41 cellular contexts compared by ENCODE assay signal in the genomic region with DNA sequence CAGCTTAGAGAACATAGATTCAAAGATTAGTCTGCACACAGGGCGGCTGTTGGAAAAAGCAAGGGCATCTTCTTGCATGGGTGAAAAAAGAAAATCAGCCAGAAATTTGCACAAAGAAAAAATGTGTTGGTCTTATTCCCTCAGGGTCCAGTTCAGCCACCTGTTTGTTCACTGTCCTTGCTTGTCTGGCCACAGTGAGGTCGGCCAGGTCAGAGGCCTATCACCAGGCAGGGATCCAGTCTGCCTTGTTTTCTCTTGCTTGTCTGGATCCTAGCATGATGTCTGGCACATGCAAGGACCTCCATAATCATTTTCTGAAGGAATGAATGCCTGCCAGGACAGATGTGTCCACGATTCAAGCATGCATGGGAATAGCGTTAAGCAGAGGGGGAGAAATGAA.
"Had no signal": no experiment of that assay in that cellular context is flagged by ENCODE, and none has a peak within 500 bp of the region (broad histone marks: within the 10 kb centered on the region; RNA-seq: fewer than 3 reads in every experiment).

No MANE protein-coding gene starts in this region.

- DNase-seq: activated effector memory CD4-positive, alpha-beta T cell treated with anti-CD3 and anti-CD28 coated beads, Interleukin-2, amount 50 U/mL, for 16 hours; activated effector memory CD4-positive, alpha-beta T cell treated with Interleukin-2 at 50 U/mL for 16 hours; activated gamma-delta T cell; activated gamma-delta T cell treated with Interleukin-2 at 50 U/mL for 16 hours; activated naive CD4-positive, alpha-beta T cell; activated naive CD4-positive, alpha-beta T cell treated with anti-CD3 and anti-CD28 coated beads for 36 hours; activated naive CD4-positive, alpha-beta T cell treated with anti-CD3 and anti-CD28 coated beads, Interleukin-2, amount 10 ng/mL, durations not matched to agents 7 days and 5 days; activated naive CD4-positive, alpha-beta T cell treated with anti-CD3 and anti-CD28 coated beads, Interleukin-2, amount 50 U/mL, for 16 hours; activated naive CD4-positive, alpha-beta T cell treated with Interleukin-2 at 50 U/mL for 16 hours; activated naive CD8-positive, alpha-beta T cell treated with anti-CD3 and anti-CD28 coated beads for 36 hours; activated naive CD8-positive, alpha-beta T cell treated with anti-CD3 and anti-CD28 coated beads, Interleukin-2, amount 10 ng/mL, durations not matched to agents 7 days and 5 days; activated naive CD8-positive, alpha-beta T cell treated with anti-CD3 and anti-CD28 coated beads, Interleukin-2, amount 50 U/mL, for 24 hours; activated T-cell treated with anti-CD3 and anti-CD28 coated beads for 4 hours; activated T-cell treated with anti-CD3 and anti-CD28 coated beads, Interleukin-2, amount 50 U/mL, for 1 hour; activated T-cell treated with anti-CD3 and anti-CD28 coated beads, Interleukin-2, amount 50 U/mL, for 24 hours; activated T-cell treated with anti-CD3 and anti-CD28 coated beads, Interleukin-2, amount 50 U/mL, for 4 hours; activated T-cell treated with anti-CD3 and anti-CD28 coated beads, Interleukin-2, amount 50 U/mL, for 48 hours; activated T-cell treated with anti-CD3 and anti-CD28 coated beads, Interleukin-2, amount 50 U/mL, for 72 hours; adrenal gland; amniotic stem cell; amygdala; anterior cingulate cortex; aorta; body of pancreas; brain microvascular endothelial cell; caudate nucleus; central memory CD4-positive, alpha-beta T cell; cerebellar nuclear complex had no signal

- H3K36me3 Mint-ChIP-seq: activated naive CD4-positive, alpha-beta T cell treated with anti-CD3 and anti-CD28 coated beads, Interleukin-2, amount 10 ng/mL, durations not matched to agents 7 days and 5 days; activated naive CD4-positive, alpha-beta T cell treated with anti-CD3 and anti-CD28 coated beads, Interleukin-2, amount 50 U/mL, for 24 hours; activated naive CD4-positive, alpha-beta T cell treated with anti-CD3 and anti-CD28 coated beads, Interleukin-2, amount 50 U/mL, for 72 hours; activated naive CD8-positive, alpha-beta T cell; activated naive CD8-positive, alpha-beta T cell treated with anti-CD3 and anti-CD28 coated beads for 36 hours; activated naive CD8-positive, alpha-beta T cell treated with anti-CD3 and anti-CD28 coated beads, Interleukin-2, amount 10 ng/mL, durations not matched to agents 7 days and 5 days; brain had no signal

- FAIRE-seq: astrocyte, bronchial epithelial cell had no signal

- H3K9me3 ChIP-seq: adrenal gland, ascending aorta, body of pancreas, breast epithelium had no signal

- H3K27me3 ChIP-seq: adrenal gland, ascending aorta, body of pancreas, brain microvascular endothelial cell, breast epithelium, cardiac muscle cell had no signal

- ATAC-seq: activated naive CD4-positive, alpha-beta T cell treated with anti-CD3 and anti-CD28 coated beads, Interleukin-2, amount 50 U/mL, for 72 hours; activated naive CD8-positive, alpha-beta T cell treated with anti-CD3 and anti-CD28 coated beads, Interleukin-2, amount 50 U/mL, for 24 hours; activated T-cell treated with anti-CD3 and anti-CD28 coated beads, Interleukin-2, amount 50 U/mL, for 4 hours; activated T-cell treated with anti-CD3 and anti-CD28 coated beads, Interleukin-2, amount 50 U/mL, for 72 hours; activated T-helper 17 cell treated with anti-CD3 and anti-CD28 coated beads, Interleukin-2, amount 50 U/mL, for 72 hours; body of pancreas had no signal

- H3K4me1 ChIP-seq: adrenal gland, ascending aorta, body of pancreas, breast epithelium had no signal

- H3K27ac ChIP-seq: adrenal gland, ascending aorta, body of pancreas, brain microvascular endothelial cell, breast epithelium, cardiac muscle cell had no signal

- H3K27ac Mint-ChIP-seq: activated naive CD4-positive, alpha-beta T cell treated with anti-CD3 and anti-CD28 coated beads for 36 hours; activated naive CD4-positive, alpha-beta T cell treated with anti-CD3 and anti-CD28 coated beads, Interleukin-2, amount 10 ng/mL, durations not matched to agents 7 days and 5 days; activated naive CD4-positive, alpha-beta T cell treated with anti-CD3 and anti-CD28 coated beads, Interleukin-2, amount 50 U/mL, for 24 hours; activated naive CD4-positive, alpha-beta T cell treated with anti-CD3 and anti-CD28 coated beads, Interleukin-2, amount 50 U/mL, for 72 hours; activated naive CD8-positive, alpha-beta T cell; activated naive CD8-positive, alpha-beta T cell treated with anti-CD3 and anti-CD28 coated beads for 36 hours; activated naive CD8-positive, alpha-beta T cell treated with anti-CD3 and anti-CD28 coated beads, Interleukin-2, amount 10 ng/mL, durations not matched to agents 7 days and 5 days; activated naive CD8-positive, alpha-beta T cell treated with anti-CD3 and anti-CD28 coated beads, Interleukin-2, amount 50 U/mL, for 24 hours; activated T-cell treated with anti-CD3 and anti-CD28 coated beads, Interleukin-2, amount 50 U/mL, for 24 hours; activated T-cell treated with anti-CD3 and anti-CD28 coated beads, Interleukin-2, amount 50 U/mL, for 72 hours; activated T-helper 1 cell treated with anti-CD3 and anti-CD28 coated beads, Interleukin-12 subunit alpha, Interleukin-12 subunit beta, Interleukin-2, Interleukin-4 antibody, amounts not matched to agents 30 ng/mL and 10 ng/mL and 1 ng/mL, durations not matched to agents 14 hours and 24 hours and 36 hours; activated T-helper 17 cell treated with anti-CD3 and anti-CD28 coated beads, Interleukin-2, amount 50 U/mL, for 72 hours; activated T-helper 2 cell treated with anti-CD3 and anti-CD28 coated beads, Interferon-gamma antibody, Interleukin-2, Interleukin-4, amounts not matched to agents 10 μg/mL and 5 μg/mL and 100 μg/mL, durations not matched to agents 14 hours and 24 hours and 36 hours; brain had no signal

- H3K4me3 ChIP-seq: adrenal gland, ascending aorta, body of pancreas, breast epithelium, cardiac muscle cell had no signal

- H3K4me1 Mint-ChIP-seq: activated naive CD4-positive, alpha-beta T cell treated with anti-CD3 and anti-CD28 coated beads, Interleukin-2, amount 10 ng/mL, durations not matched to agents 7 days and 5 days; activated naive CD4-positive, alpha-beta T cell treated with anti-CD3 and anti-CD28 coated beads, Interleukin-2, amount 50 U/mL, for 24 hours; activated naive CD8-positive, alpha-beta T cell treated with anti-CD3 and anti-CD28 coated beads for 36 hours; activated naive CD8-positive, alpha-beta T cell treated with anti-CD3 and anti-CD28 coated beads, Interleukin-2, amount 10 ng/mL, durations not matched to agents 7 days and 5 days; activated naive CD8-positive, alpha-beta T cell treated with anti-CD3 and anti-CD28 coated beads, Interleukin-2, amount 50 U/mL, for 24 hours; activated T-helper 17 cell treated with anti-CD3 and anti-CD28 coated beads, Interleukin-2, amount 50 U/mL, for 72 hours; brain; central memory CD8-positive, alpha-beta T cell had no signal

- H3K9me3 Mint-ChIP-seq: activated naive CD4-positive, alpha-beta T cell treated with anti-CD3 and anti-CD28 coated beads for 36 hours; activated naive CD8-positive, alpha-beta T cell treated with anti-CD3 and anti-CD28 coated beads for 36 hours; activated naive CD8-positive, alpha-beta T cell treated with anti-CD3 and anti-CD28 coated beads, Interleukin-2, amount 10 ng/mL, durations not matched to agents 7 days and 5 days; activated naive CD8-positive, alpha-beta T cell treated with anti-CD3 and anti-CD28 coated beads, Interleukin-2, amount 50 U/mL, for 24 hours; activated T-helper 2 cell treated with anti-CD3 and anti-CD28 coated beads, Interferon-gamma antibody, Interleukin-2, Interleukin-4, amounts not matched to agents 10 μg/mL and 5 μg/mL and 100 μg/mL, durations not matched to agents 14 hours and 24 hours and 36 hours; central memory CD8-positive, alpha-beta T cell had no signal

- H3K36me3 ChIP-seq: adrenal gland, ascending aorta, brain microvascular endothelial cell, breast epithelium, cardiac muscle cell had no signal

- H3K27me3 Mint-ChIP-seq: activated naive CD4-positive, alpha-beta T cell treated with anti-CD3 and anti-CD28 coated beads, Interleukin-2, amount 10 ng/mL, durations not matched to agents 7 days and 5 days; activated naive CD8-positive, alpha-beta T cell; activated naive CD8-positive, alpha-beta T cell treated with anti-CD3 and anti-CD28 coated beads for 36 hours; activated naive CD8-positive, alpha-beta T cell treated with anti-CD3 and anti-CD28 coated beads, Interleukin-2, amount 10 ng/mL, durations not matched to agents 7 days and 5 days; activated naive CD8-positive, alpha-beta T cell treated with anti-CD3 and anti-CD28 coated beads, Interleukin-2, amount 50 U/mL, for 24 hours; activated T-cell treated with anti-CD3 and anti-CD28 coated beads, Interleukin-2, amount 50 U/mL, for 24 hours; activated T-helper 17 cell treated with anti-CD3 and anti-CD28 coated beads, Interleukin-2, amount 50 U/mL, for 72 hours; brain; central memory CD8-positive, alpha-beta T cell had no signal

- H3K4me3 Mint-ChIP-seq: activated naive CD4-positive, alpha-beta T cell treated with anti-CD3 and anti-CD28 coated beads for 36 hours; activated naive CD4-positive, alpha-beta T cell treated with anti-CD3 and anti-CD28 coated beads, Interleukin-2, amount 10 ng/mL, durations not matched to agents 7 days and 5 days; activated naive CD4-positive, alpha-beta T cell treated with anti-CD3 and anti-CD28 coated beads, Interleukin-2, amount 50 U/mL, for 24 hours; activated naive CD8-positive, alpha-beta T cell; activated naive CD8-positive, alpha-beta T cell treated with anti-CD3 and anti-CD28 coated beads for 36 hours; activated naive CD8-positive, alpha-beta T cell treated with anti-CD3 and anti-CD28 coated beads, Interleukin-2, amount 10 ng/mL, durations not matched to agents 7 days and 5 days; activated naive CD8-positive, alpha-beta T cell treated with anti-CD3 and anti-CD28 coated beads, Interleukin-2, amount 50 U/mL, for 24 hours; activated T-cell treated with anti-CD3 and anti-CD28 coated beads, Interleukin-2, amount 50 U/mL, for 24 hours; activated T-cell treated with anti-CD3 and anti-CD28 coated beads, Interleukin-2, amount 50 U/mL, for 4 hours; activated T-cell treated with anti-CD3 and anti-CD28 coated beads, Interleukin-2, amount 50 U/mL, for 72 hours; activated T-helper 1 cell treated with anti-CD3 and anti-CD28 coated beads, Interleukin-12 subunit alpha, Interleukin-12 subunit beta, Interleukin-2, Interleukin-4 antibody, amounts not matched to agents 30 ng/mL and 10 ng/mL and 1 ng/mL, durations not matched to agents 14 hours and 24 hours and 36 hours; activated T-helper 17 cell treated with anti-CD3 and anti-CD28 coated beads, Interleukin-2, amount 50 U/mL, for 72 hours; brain; central memory CD8-positive, alpha-beta T cell had no signal
